Comparison of ENCODE assay signal across 29 cellular contexts in genomic region chr15:23750776-23751175, GRCh38.
"Had no signal": no experiment of that assay in that cellular context is flagged by ENCODE, and none has a peak within 500 bp of the region (broad histone marks: within the 10 kb centered on the region; RNA-seq: fewer than 3 reads in every experiment).

No MANE protein-coding gene starts in this region.

- H3K4me3 Mint-ChIP-seq: activated CD4-positive, alpha-beta memory T cell treated with anti-CD3 and anti-CD28 coated beads for 36 hours; activated CD4-positive, alpha-beta T cell treated with anti-CD3 and anti-CD28 coated beads for 36 hours; activated CD4-positive, alpha-beta T cell treated with anti-CD3 and anti-CD28 coated beads, Interleukin-2, amount 10 ng/mL, durations not matched to agents 24 days and 14 days; activated naive CD8-positive, alpha-beta T cell; activated T-cell treated with anti-CD3 and anti-CD28 coated beads, Interleukin-2, amount 50 U/mL, for 24 hours; activated T-cell treated with anti-CD3 and anti-CD28 coated beads, Interleukin-2, amount 50 U/mL, for 72 hours; central memory CD8-positive, alpha-beta T cell; dendritic cell treated with granulocyte-macrophage colony-stimulating factor and Interleukin-4, amounts not matched to agents 40 ng/mL and 50 ng/mL, for 4 days; effector memory CD8-positive, alpha-beta T cell; T-helper 17 cell; T-helper 2 cell treated with Interferon-gamma antibody and Interleukin-4, amounts not matched to agents 5 μg/mL and 100 μg/mL, for 36 hours had no signal

- H3K36me3 Mint-ChIP-seq: activated CD4-positive, alpha-beta memory T cell treated with anti-CD3 and anti-CD28 coated beads for 36 hours; activated naive CD8-positive, alpha-beta T cell had no signal

- H3K9me3 ChIP-seq: esophagus muscularis mucosa, gastrocnemius medialis had no signal

- H3K4me3 ChIP-seq: coronary artery, dorsolateral prefrontal cortex, esophagus muscularis mucosa, gastrocnemius medialis had no signal

- H3K27me3 ChIP-seq: brain microvascular endothelial cell, esophagus muscularis mucosa, foreskin keratinocyte, gastrocnemius medialis had no signal

- ATAC-seq: activated CD4-positive, alpha-beta T cell treated with anti-CD3 and anti-CD28 coated beads for 36 hours; activated T-cell treated with anti-CD3 and anti-CD28 coated beads, Interleukin-2, amount 50 U/mL, for 72 hours; effector memory CD8-positive, alpha-beta T cell; foreskin keratinocyte; gastrocnemius medialis; T-helper 17 cell had no signal

- H3K36me3 ChIP-seq: brain microvascular endothelial cell, esophagus muscularis mucosa, gastrocnemius medialis had no signal

- H3K27ac ChIP-seq: brain microvascular endothelial cell, coronary artery, dorsolateral prefrontal cortex, esophagus muscularis mucosa, foreskin keratinocyte, gastrocnemius medialis had no signal

- H3K27me3 Mint-ChIP-seq: activated CD4-positive, alpha-beta memory T cell treated with anti-CD3 and anti-CD28 coated beads for 36 hours; activated CD4-positive, alpha-beta T cell treated with anti-CD3 and anti-CD28 coated beads for 36 hours; activated CD4-positive, alpha-beta T cell treated with anti-CD3 and anti-CD28 coated beads, Interleukin-2, amount 10 ng/mL, durations not matched to agents 24 days and 14 days; activated T-cell treated with anti-CD3 and anti-CD28 coated beads, Interleukin-2, amount 50 U/mL, for 24 hours; central memory CD8-positive, alpha-beta T cell; dendritic cell treated with granulocyte-macrophage colony-stimulating factor and Interleukin-4, amounts not matched to agents 40 ng/mL and 50 ng/mL, for 4 days; effector memory CD8-positive, alpha-beta T cell; T-helper 17 cell had no signal

- H3K4me1 Mint-ChIP-seq: activated CD4-positive, alpha-beta T cell treated with anti-CD3 and anti-CD28 coated beads for 36 hours; activated CD4-positive, alpha-beta T cell treated with anti-CD3 and anti-CD28 coated beads, Interleukin-2, amount 10 ng/mL, durations not matched to agents 24 days and 14 days; central memory CD8-positive, alpha-beta T cell; T-helper 17 cell had no signal

- H3K9me3 Mint-ChIP-seq: central memory CD8-positive, alpha-beta T cell had no signal

- H3K27ac Mint-ChIP-seq: activated CD4-positive, alpha-beta memory T cell treated with anti-CD3 and anti-CD28 coated beads for 36 hours; activated CD4-positive, alpha-beta T cell treated with anti-CD3 and anti-CD28 coated beads for 36 hours; activated CD4-positive, alpha-beta T cell treated with anti-CD3 and anti-CD28 coated beads, Interleukin-2, amount 10 ng/mL, durations not matched to agents 24 days and 14 days; activated naive CD8-positive, alpha-beta T cell; activated T-cell treated with anti-CD3 and anti-CD28 coated beads, Interleukin-2, amount 50 U/mL, for 24 hours; activated T-cell treated with anti-CD3 and anti-CD28 coated beads, Interleukin-2, amount 50 U/mL, for 72 hours; dendritic cell treated with granulocyte-macrophage colony-stimulating factor and Interleukin-4, amounts not matched to agents 40 ng/mL and 50 ng/mL, for 4 days; effector memory CD8-positive, alpha-beta T cell; T-helper 17 cell; T-helper 2 cell treated with Interferon-gamma antibody and Interleukin-4, amounts not matched to agents 5 μg/mL and 100 μg/mL, for 36 hours had no signal

- H3K4me1 ChIP-seq: esophagus muscularis mucosa, foreskin keratinocyte, gastrocnemius medialis had no signal

- DNase-seq: activated CD4-positive, alpha-beta memory T cell treated with anti-CD3 and anti-CD28 coated beads for 36 hours; activated CD4-positive, alpha-beta T cell treated with anti-CD3 and anti-CD28 coated beads for 36 hours; activated CD4-positive, alpha-beta T cell treated with anti-CD3 and anti-CD28 coated beads, Interleukin-2, amount 10 ng/mL, durations not matched to agents 24 days and 14 days; activated CD4-positive, CD25-positive, alpha-beta regulatory T cell; activated CD4-positive, CD25-positive, alpha-beta regulatory T cell treated with anti-CD3 and anti-CD28 coated beads, Interleukin-2, amount 50 U/mL, for 72 hours; activated CD8-positive, alpha-beta memory T cell treated with anti-CD3 and anti-CD28 coated beads, Interleukin-2, amount 50 U/mL, for 48 hours; activated gamma-delta T cell; activated naive CD4-positive, alpha-beta T cell treated with anti-CD3 and anti-CD28 coated beads, Interleukin-2, amount 50 U/mL, for 16 hours; activated naive CD4-positive, alpha-beta T cell treated with Interleukin-2 at 50 U/mL for 16 hours; activated T-cell treated with anti-CD3 and anti-CD28 coated beads for 4 hours; activated T-cell treated with anti-CD3 and anti-CD28 coated beads, Interleukin-2, amount 50 U/mL, for 24 hours; activated T-cell treated with anti-CD3 and anti-CD28 coated beads, Interleukin-2, amount 50 U/mL, for 72 hours; amniotic stem cell; anterior cingulate cortex; brain microvascular endothelial cell; dorsolateral prefrontal cortex; effector memory CD8-positive, alpha-beta T cell; erythroblast; foreskin keratinocyte; gastrocnemius medialis; T-helper 1 cell; T-helper 17 cell; T1000 had no signal
